ENCODE assay signal across 9 cellular contexts in the genomic region with DNA sequence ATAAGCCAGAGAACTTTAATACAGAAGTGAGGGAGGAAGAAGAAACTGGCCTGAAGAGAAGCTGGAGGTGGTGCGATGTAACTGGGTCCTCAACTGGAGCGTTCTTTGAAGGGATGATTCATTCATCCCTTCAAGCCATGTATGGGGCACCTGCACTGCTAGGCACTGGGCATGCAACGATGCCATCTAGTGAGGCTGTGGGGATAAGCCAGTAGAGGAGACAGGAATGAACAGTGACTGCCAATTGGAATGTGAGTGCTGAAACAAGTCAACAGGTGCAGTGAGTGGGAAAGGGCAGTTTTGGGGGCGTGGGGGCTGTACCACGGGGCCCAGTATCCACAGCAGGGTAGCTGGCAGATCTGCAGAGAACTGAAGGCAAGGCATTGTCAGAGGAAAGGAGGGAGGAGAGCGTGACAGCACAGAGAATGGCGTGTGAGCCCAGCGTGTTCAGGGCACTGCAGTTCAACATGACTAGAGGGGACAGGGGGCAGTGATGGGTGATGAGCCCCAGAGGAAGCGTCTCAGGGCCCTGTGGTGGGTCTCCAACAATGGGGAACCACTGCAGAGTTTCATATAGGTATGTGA. TPM values are rescaled to one million over a fixed set of nuclear protein-coding genes. Genes with fewer than 3 reads are reported as not detected.
DNase-seq lines count a peak whose midpoint lies in the region; ATAC-seq and TF ChIP-seq lines count a peak whose summit lies in the region.
"Had no signal": no experiment of that assay in that cellular context is flagged by ENCODE, and none has a peak within 500 bp of the region (broad histone marks: within the 10 kb centered on the region; RNA-seq: fewer than 3 reads in every experiment).

No MANE protein-coding gene starts in this region.

- WGBS in esophagus squamous epithelium, 2 donors: 48 to 49% methylated on average over 9 of the region's 9 CpGs

- intact Hi-C loops in activated CD4-positive, alpha-beta T cell treated with anti-CD3 and anti-CD28 coated beads for 36 hours (cut with DNase I, micrococcal nuclease): loop anchor here in 1 of 2 experiments (1.0 to 5.0 kb wide), 4 partner anchors 250 to 593 kb away; partner anchors contain the start of gene GLCE
- intact Hi-C loops in ascending aorta (cut with DNase I) (no loop called here), vagina (cut with DNase I) (no loop called here), esophagus squamous epithelium (cut with DNase I) (no loop called here)

- no peak overlapping the region for H3K4me3 Mint-ChIP-seq in activated CD4-positive, alpha-beta T cell treated with anti-CD3 and anti-CD28 coated beads for 36 hours
- H3K4me3 Mint-ChIP-seq in nephron: no peak overlapping the region
- H3K4me3 Mint-ChIP-seq: naive B cell had no signal

- H3K4me3 ChIP-seq in ascending aorta: peak overlapping the region in 1 of 2 donors; percentile 5
- no peak overlapping the region for H3K4me3 ChIP-seq in vagina
- H3K4me3 ChIP-seq in esophagus squamous epithelium: no peak overlapping the region

- CTCF ChIA-PET in activated CD4-positive, alpha-beta T cell treated with anti-CD3 and anti-CD28 coated beads for 36 hours (lab: Charles Lee): interaction anchor here (0.6 to 2.5 kb wide), 2 partner anchors 14 to 16 kb away, joined by 4 to 10 read pairs; no protein-coding TSS in a partner anchor

- H3K4me1 ChIP-seq in ascending aorta: peaks cover 0 to 15% of the 10 kb centered on the region in 2 donors
- H3K4me1 ChIP-seq in vagina: peaks cover 13% of the 10 kb centered on the region
- peaks cover 0 to 25% (median 3%) of the 10 kb centered on the region in 3 donors for H3K4me1 ChIP-seq in esophagus squamous epithelium

- POLR2A ChIA-PET in activated CD4-positive, alpha-beta T cell treated with anti-CD3 and anti-CD28 coated beads for 36 hours (lab: Charles Lee): interaction anchor here (0.6 kb wide), 2 partner anchors 17 to 63 kb away, joined by 3 to 6 read pairs; no protein-coding TSS in a partner anchor

- H3K27ac Mint-ChIP-seq in activated CD4-positive, alpha-beta T cell treated with anti-CD3 and anti-CD28 coated beads for 36 hours: no peak overlapping the region
- H3K27ac Mint-ChIP-seq in nephron: no peak overlapping the region

- H3K27ac ChIP-seq in ascending aorta (no peak overlapping the region), vagina (no peak overlapping the region), esophagus squamous epithelium (no peak overlapping the region)

- no peaks in the 10 kb centered on the region for H3K36me3 ChIP-seq in ascending aorta
- H3K36me3 ChIP-seq in vagina: no peaks in the 10 kb centered on the region
- no peaks in the 10 kb centered on the region for H3K36me3 ChIP-seq in esophagus squamous epithelium

- TF ChIP-seq CTCF in ascending aorta (IDR thresholded peaks at IDR 0.05): peak in 2 of 3 experiments; percentile 22 to 39
- peak in 2 of 3 experiments; percentile 21 to 38 for TF ChIP-seq CTCF in nephron (IDR thresholded peaks at IDR 0.05; ENCODE audit: unreplicated experiment in 3 of 3)
- TF ChIP-seq CTCF in vagina (IDR thresholded peaks at IDR 0.05): no peak
- TF ChIP-seq CTCF in esophagus squamous epithelium (IDR thresholded peaks at IDR 0.05): peak in 2 of 6 experiments; percentile 39 to 53

- H3K27me3 ChIP-seq in ascending aorta (no peaks in the 10 kb centered on the region), vagina (no peaks in the 10 kb centered on the region), esophagus squamous epithelium (no peaks in the 10 kb centered on the region)

- TF ChIP-seq POLR2A in vagina (IDR thresholded peaks at IDR 0.05): no peak
- no peak for TF ChIP-seq POLR2A in esophagus squamous epithelium (IDR thresholded peaks at IDR 0.05)

- H3K27me3 Mint-ChIP-seq in activated CD4-positive, alpha-beta T cell treated with anti-CD3 and anti-CD28 coated beads for 36 hours: peaks cover 5% of the 10 kb centered on the region
- H3K27me3 Mint-ChIP-seq in nephron (ENCODE audit: low read depth): peaks cover 8% of the 10 kb centered on the region

- peak; percentile 69 for ATAC-seq in activated CD4-positive, alpha-beta T cell treated with anti-CD3 and anti-CD28 coated beads for 36 hours
- ATAC-seq in HG03108 (IDR thresholded peaks at IDR 0.05; ENCODE audit: unreplicated experiment): no peak

- peak; percentile 73 for DNase-seq in activated CD4-positive, alpha-beta T cell treated with anti-CD3 and anti-CD28 coated beads for 36 hours
- DNase-seq in activated CD4-positive, alpha-beta T cell treated with anti-CD3 and anti-CD28 coated beads for 1 hour: no peak
- DNase-seq in NCI-H1105 (lab: John Stamatoyannopoulos, UW): peak; percentile 36
- DNase-seq in ascending aorta (ENCODE audit: low spot score in 2 of 2): peak in 1 of 2 donors; percentile 68
- DNase-seq in vagina (ENCODE audit: extremely low spot score in 2 of 2): no peak
- DNase-seq in esophagus squamous epithelium (lab: John Stamatoyannopoulos, UW): no peak
- DNase-seq: naive B cell had no signal

- H3K9me3 Mint-ChIP-seq in activated CD4-positive, alpha-beta T cell treated with anti-CD3 and anti-CD28 coated beads for 36 hours (ENCODE audit: low read depth): no peaks in the 10 kb centered on the region
- no peaks in the 10 kb centered on the region for H3K9me3 Mint-ChIP-seq in nephron
- H3K9me3 Mint-ChIP-seq: naive B cell had no signal

- no peaks in the 10 kb centered on the region for H3K9me3 ChIP-seq in ascending aorta
- H3K9me3 ChIP-seq in vagina: no peaks in the 10 kb centered on the region
- no peaks in the 10 kb centered on the region for H3K9me3 ChIP-seq in esophagus squamous epithelium

- peaks cover 11% of the 10 kb centered on the region for H3K4me1 Mint-ChIP-seq in activated CD4-positive, alpha-beta T cell treated with anti-CD3 and anti-CD28 coated beads for 36 hours
- H3K4me1 Mint-ChIP-seq in nephron: peaks cover 12% of the 10 kb centered on the region

- peaks cover 5% of the 10 kb centered on the region for H3K36me3 Mint-ChIP-seq in activated CD4-positive, alpha-beta T cell treated with anti-CD3 and anti-CD28 coated beads for 36 hours (ENCODE audit: low read depth)
- H3K36me3 Mint-ChIP-seq in nephron (ENCODE audit: low read depth): no peaks in the 10 kb centered on the region
- H3K36me3 Mint-ChIP-seq: naive B cell had no signal

RNA-seq across cellular contexts. Expression of gene KIF23, which starts 3.8 kb away (rescaled TPM):
- 10 to 100 TPM; 47.2 to 48.0 TPM for total RNA-seq in activated CD4-positive, alpha-beta T cell treated with anti-CD3 and anti-CD28 coated beads for 36 hours
- total RNA-seq in ascending aorta: 1.8 TPM
- 7.4 TPM for total RNA-seq in vagina
- 10 to 100 TPM; 13.5 to 33.2 (median 13.9) TPM for total RNA-seq in esophagus squamous epithelium

RNA-seq across cellular contexts. Expression of gene RPLP1, which starts 42.2 kb away (rescaled TPM):
- 1,000 to 10,000 TPM; 1,576 to 2,330 TPM for total RNA-seq in activated CD4-positive, alpha-beta T cell treated with anti-CD3 and anti-CD28 coated beads for 36 hours
- total RNA-seq in ascending aorta: 379 TPM
- total RNA-seq in vagina: 1,258 TPM
- total RNA-seq in esophagus squamous epithelium: 1,000 to 10,000 TPM in 1 of 4 donors, 100 to 1,000 TPM in 3; 358 to 1,172 (median 586) TPM

Comparison
In these comparisons a context has a peak if more than half of its experiments do, and no peak if none do; other contexts are left out.
1. DNase-seq: peak in activated CD4-positive, alpha-beta T cell treated with anti-CD3 and anti-CD28 coated beads for 36 hours (single experiment) and NCI-H1105 (single experiment); none in activated CD4-positive, alpha-beta T cell treated with anti-CD3 and anti-CD28 coated beads for 1 hour (single experiment), vagina (0 of 2) and esophagus squamous epithelium (single experiment).
2. CTCF ChIP-seq: peak in ascending aorta (2 of 3) and nephron (2 of 3); none in vagina (0 of 3).